Comparison of ENCODE assay signal across 29 cellular contexts in genomic region chr4:25927361-25928040, GRCh38. TPM values are rescaled to one million over a fixed set of nuclear protein-coding genes. Genes with fewer than 3 reads are reported as not detected.
DNase-seq lines count a peak whose midpoint lies in the region.
"Had no signal": no experiment of that assay in that cellular context is flagged by ENCODE, and none has a peak within 500 bp of the region (broad histone marks: within the 10 kb centered on the region; RNA-seq: fewer than 3 reads in every experiment).

No MANE protein-coding gene starts in this region.

- peaks cover 17% of the 10 kb centered on the region for H3F3A ChIP-seq in GM23248 (ENCODE audit: insufficient read depth)

- no peaks in the 10 kb centered on the region for H3K9me2 ChIP-seq in GM23248 (ENCODE audit: insufficient read depth)

- 0 out of 2 replicates have a peak, but pooled peaks cover 14% of the 10 kb centered on the region for H3K79me2 ChIP-seq in GM23248 (ENCODE audit: insufficient read depth)

- peak overlapping the region; percentile 6 for H3K4me2 ChIP-seq in GM23248 (ENCODE audit: unreplicated experiment)
- H3K4me2 ChIP-seq: BLaER1 had no signal

- no peak overlapping the region for H3K27ac ChIP-seq in GM23248
- peak overlapping the region; percentile 46 for H3K27ac ChIP-seq in skeletal muscle tissue (ENCODE audit: low read depth, low read length)
- H3K27ac ChIP-seq: BLaER1 had no signal

- H3K9me3 ChIP-seq in GM23248 (ENCODE audit: low read depth) = no peaks in the 10 kb centered on the region
- H3K9me3 ChIP-seq in skeletal muscle tissue (ENCODE audit: control insufficient read depth in 3 of 3, low read length in 3 of 3) = no peaks in the 10 kb centered on the region
- H3K9me3 ChIP-seq: adrenal gland, BLaER1, body of pancreas, Caco-2, HAP-1, heart right ventricle, pancreas, right atrium auricular region, spleen had no signal

- H3K4me1 ChIP-seq in GM23248 (ENCODE audit: insufficient read depth) (peaks cover 20% of the 10 kb centered on the region), skeletal muscle tissue (ENCODE audit: control insufficient read depth in 3 of 3, insufficient read depth in 3 of 3, low read length in 3 of 3) (peaks cover 22 to 37% (median 28%) of the 10 kb centered on the region in 3 donors)
- H3K4me1 ChIP-seq: BLaER1, Caco-2 had no signal

- H3K4me3 ChIP-seq in GM23248 (no peak overlapping the region), skeletal muscle tissue (ENCODE audit: low read length in 3 of 3) (no peak overlapping the region)
- H3K4me3 ChIP-seq: adrenal gland, BLaER1, body of pancreas, HAP-1, heart right ventricle, pancreas, right atrium auricular region, spleen had no signal

- 60 to 64% methylated on average over 9 of the region's 9 CpGs for WGBS in GM23248 (ENCODE audit: low coverage in 1 of 2, low lambda C conversion rate in 2 of 2, missing lambda C conversion rate in 2 of 2), 2 experiments

- peaks cover 0 to 6% (median 3%) of the 10 kb centered on the region in 3 donors for H3K36me3 Mint-ChIP-seq in immature natural killer cell

- no peaks in the 10 kb centered on the region for H3K4me1 Mint-ChIP-seq in immature natural killer cell

- no peaks in the 10 kb centered on the region for H4K20me1 ChIP-seq in GM23248 (ENCODE audit: insufficient read depth)

- DNase-seq in GM23248 (no peak), NCI-H146 treated with DMSO at 0.1 percent for 48 hours (lab: John Stamatoyannopoulos, UW; ENCODE audit: unreplicated experiment) (peak; percentile 55), cerebellar cortex (ENCODE audit: low spot score) (peak; percentile 55), HT-29 (ENCODE audit: low spot score) (no peak), immature natural killer cell (no peak)
- DNase-seq in activated naive CD4-positive, alpha-beta T cell treated with anti-CD3 and anti-CD28 coated beads, Interleukin-2, amount 50 U/mL, for 16 hours = no peak
- DNase-seq: activated CD4-positive, alpha-beta T cell treated with anti-CD3 and anti-CD28 coated beads, Interleukin-2, amount 10 ng/mL, durations not matched to agents 7 days and 5 days; activated naive CD4-positive, alpha-beta T cell treated with Interleukin-2 at 50 U/mL for 16 hours; activated T-cell treated with anti-CD3 and anti-CD28 coated beads, Interleukin-2, amount 50 U/mL, for 48 hours; adrenal gland; body of pancreas; Caco-2; effector memory CD8-positive, alpha-beta T cell; foreskin fibroblast; heart right ventricle; KG1; left cardiac atrium; NCI-H510A; pancreas; SHP77; spleen; SW 1271; T-helper 9 cell had no signal

- H2AFZ ChIP-seq in GM23248 = no peak overlapping the region

- in situ Hi-C loops in GM23248 (cut with MboI) = no loop called here

- no peaks in the 10 kb centered on the region for H3K27me3 ChIP-seq in GM23248 (replicated peaks; ENCODE audit: insufficient read depth)
- H3K27me3 ChIP-seq in skeletal muscle tissue (ENCODE audit: control insufficient read depth in 3 of 3, insufficient read depth in 3 of 3, low read length in 3 of 3) = no peaks in the 10 kb centered on the region
- H3K27me3 ChIP-seq: adrenal gland, BLaER1, body of pancreas, heart right ventricle, pancreas, right atrium auricular region, spleen had no signal

- peaks cover 0 to 2% (median 0%) of the 10 kb centered on the region in 3 donors for H3K27me3 Mint-ChIP-seq in immature natural killer cell (ENCODE audit: low read depth in 3 of 3)
- H3K27me3 Mint-ChIP-seq: activated CD4-positive, alpha-beta T cell treated with anti-CD3 and anti-CD28 coated beads, Interleukin-2, amount 10 ng/mL, durations not matched to agents 7 days and 5 days; effector memory CD8-positive, alpha-beta T cell; type B pancreatic cell had no signal

- H3K9ac ChIP-seq in GM23248 (no peak overlapping the region), skeletal muscle tissue (ENCODE audit: low read depth in 1 of 3, low read length in 3 of 3) (no peak overlapping the region)
- H3K9ac ChIP-seq: BLaER1 had no signal

- H3K36me3 ChIP-seq in GM23248 (ENCODE audit: low read depth) = no peaks in the 10 kb centered on the region
- H3K36me3 ChIP-seq in skeletal muscle tissue (ENCODE audit: control insufficient read depth in 3 of 3, insufficient read depth in 3 of 3, low read length in 3 of 3) = peaks cover 0 to 2% (median 0%) of the 10 kb centered on the region in 3 donors
- H3K36me3 ChIP-seq: adrenal gland, HAP-1, pancreas, right atrium auricular region had no signal

- H3K27ac Mint-ChIP-seq in immature natural killer cell = no peak overlapping the region
- H3K27ac Mint-ChIP-seq: activated CD4-positive, alpha-beta T cell treated with anti-CD3 and anti-CD28 coated beads, Interleukin-2, amount 10 ng/mL, durations not matched to agents 7 days and 5 days; effector memory CD8-positive, alpha-beta T cell; type B pancreatic cell; WTC11 had no signal

- H3K9me3 Mint-ChIP-seq in immature natural killer cell = no peaks in the 10 kb centered on the region
- H3K9me3 Mint-ChIP-seq: activated CD4-positive, alpha-beta T cell treated with anti-CD3 and anti-CD28 coated beads, Interleukin-2, amount 10 ng/mL, durations not matched to agents 7 days and 5 days; effector memory CD8-positive, alpha-beta T cell; type B pancreatic cell; WTC11 had no signal

- no peak overlapping the region for H3K4me3 Mint-ChIP-seq in immature natural killer cell
- H3K4me3 Mint-ChIP-seq: activated CD4-positive, alpha-beta T cell treated with anti-CD3 and anti-CD28 coated beads, Interleukin-2, amount 10 ng/mL, durations not matched to agents 7 days and 5 days; effector memory CD8-positive, alpha-beta T cell; type B pancreatic cell; WTC11 had no signal

RNA-seq across cellular contexts. Expression of gene SMIM20, which starts 13.5 kb away (rescaled TPM):
- total RNA-seq in GM23248 (2014; rRNA removed; shearing (Covaris generic)) = 24.3 and 35.6 TPM in 2 replicates
- polyA plus RNA-seq in GM23248 (2016; fragmentation: Nextera tagmentation; extraction: Ambion mirVana) (53.0 and 53.7 TPM in 2 replicates), immature natural killer cell (10 to 100 TPM; 34.8 to 51.6 (median 36.9) TPM)
- 27.1 TPM for total RNA-seq in skeletal muscle tissue
- 19.4 and 22.5 TPM in 2 replicates for total RNA-seq in HT-29 (2014; rRNA removed; shearing (Covaris generic))

Comparison
In these comparisons a context has a peak if more than half of its experiments do, and no peak if none do; other contexts are left out.
1. DNase-seq: peak in NCI-H146 treated with DMSO at 0.1 percent for 48 hours (single experiment) and cerebellar cortex (single experiment); none in GM23248 (single experiment), HT-29 (single experiment), activated naive CD4-positive, alpha-beta T cell treated with anti-CD3 and anti-CD28 coated beads, Interleukin-2, amount 50 U/mL, for 16 hours (single experiment) and immature natural killer cell (0 of 3).